12 cellular contexts compared by ENCODE assay signal in the genomic region with DNA sequence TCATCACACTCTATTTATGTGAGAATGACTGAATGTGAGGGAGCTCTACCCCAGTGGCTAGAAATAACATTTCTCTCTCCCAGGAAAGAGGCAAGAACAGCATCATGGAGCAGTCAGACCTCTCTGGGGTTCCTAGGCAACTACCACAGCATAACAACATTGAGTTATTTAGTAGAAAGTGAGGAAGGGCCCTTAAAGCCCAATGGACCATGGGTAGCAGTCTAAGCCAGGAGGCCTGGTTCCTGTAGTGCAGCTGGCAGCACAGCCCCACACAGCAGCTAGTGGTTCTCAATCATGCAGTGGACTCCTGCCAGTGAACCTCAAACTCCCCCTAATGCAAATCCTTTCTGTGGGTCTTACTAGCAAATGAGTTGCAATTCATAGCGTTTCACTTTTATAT. TPM values are rescaled to one million over a fixed set of nuclear protein-coding genes. Genes with fewer than 3 reads are reported as not detected.
DNase-seq lines count a peak whose midpoint lies in the region; ATAC-seq and TF ChIP-seq lines count a peak whose summit lies in the region.
"Had no signal": no experiment of that assay in that cellular context is flagged by ENCODE, and none has a peak within 500 bp of the region (broad histone marks: within the 10 kb centered on the region; RNA-seq: fewer than 3 reads in every experiment).

No MANE protein-coding gene starts in this region.

- CTCF ChIA-PET in OCI-LY7 (lab: Charles Lee; ENCODE audit: unreplicated experiment), result no interaction called here

- H3K79me2 ChIP-seq in OCI-LY7 (ENCODE audit: insufficient read depth, low read depth, low read length), result no peaks in the 10 kb centered on the region

- H3K9me2 ChIP-seq in OCI-LY7 (ENCODE audit: insufficient read depth, low read length), result no peaks in the 10 kb centered on the region

- ATAC-seq in activated naive CD8-positive, alpha-beta T cell treated with anti-CD3 and anti-CD28 coated beads, Interleukin-2, amount 50 U/mL, for 24 hours, result peak; percentile 88
- ATAC-seq in GM21825 (IDR thresholded peaks at IDR 0.05; ENCODE audit: unreplicated experiment) (no peak), GM18517 (IDR thresholded peaks at IDR 0.05; ENCODE audit: unreplicated experiment) (no peak)
- ATAC-seq: A549, lower lobe of right lung had no signal

- H3K4me1 Mint-ChIP-seq in activated naive CD8-positive, alpha-beta T cell treated with anti-CD3 and anti-CD28 coated beads, Interleukin-2, amount 50 U/mL, for 24 hours, result peaks cover 61% of the 10 kb centered on the region

- no peaks in the 10 kb centered on the region for H3K27me3 Mint-ChIP-seq in activated naive CD8-positive, alpha-beta T cell treated with anti-CD3 and anti-CD28 coated beads, Interleukin-2, amount 50 U/mL, for 24 hours

- H3K4me2 ChIP-seq in OCI-LY7 (ENCODE audit: low read length), result peak overlapping the region; percentile 14
- H3K4me2 ChIP-seq: A549 had no signal

- peak; percentile 26 for DNase-seq in activated CD4-positive, alpha-beta T cell treated with anti-CD3 and anti-CD28 coated beads for 48 hours
- no peak for DNase-seq in activated CD4-positive, alpha-beta T cell treated with anti-CD3 and anti-CD28 coated beads for 1 hour
- DNase-seq in OCI-LY7 (ENCODE audit: low spot score) (peak; percentile 77), HuH-7.5 (ENCODE audit: low spot score) (no peak)
- DNase-seq in activated naive CD8-positive, alpha-beta T cell treated with anti-CD3 and anti-CD28 coated beads, Interleukin-2, amount 50 U/mL, for 24 hours, result peak; percentile 34
- DNase-seq in stimulated activated CD8-positive, alpha-beta memory T cell treated with anti-CD3 and anti-CD28 coated beads, Interleukin-4, amount 100 ng/mL, for 24 hours (ENCODE audit: low read depth), result peak; percentile 1
- DNase-seq: GDM1, lower lobe of right lung, NCI-H187 treated with DMSO at 0.1 percent for 48 hours had no signal

- H3K36me3 ChIP-seq in OCI-LY7 (ENCODE audit: insufficient read depth, low read length), result no peaks in the 10 kb centered on the region
- H3K36me3 ChIP-seq: lower lobe of right lung had no signal

- H3K4me1 ChIP-seq in OCI-LY7 (ENCODE audit: insufficient read depth, low read length, poor library complexity, severe bottlenecking), result peaks cover 34% of the 10 kb centered on the region
- H3K4me1 ChIP-seq: A549, lower lobe of right lung had no signal

- no peaks in the 10 kb centered on the region for H3K9me3 Mint-ChIP-seq in activated naive CD8-positive, alpha-beta T cell treated with anti-CD3 and anti-CD28 coated beads, Interleukin-2, amount 50 U/mL, for 24 hours

- H4K20me1 ChIP-seq in OCI-LY7 (ENCODE audit: insufficient read depth, low read length), result no peaks in the 10 kb centered on the region

- intact Hi-C loops in OCI-LY7 (cut with micrococcal nuclease; ENCODE audit: unreplicated experiment), result no loop called here

- no TSS peak for BruUV-seq in OCI-LY7 (replicated peaks; lab: Mats Ljungman, UMichigan)

- no peak overlapping the region for H3K27ac ChIP-seq in OCI-LY7 (ENCODE audit: low read depth, low read length, poor library complexity, severe bottlenecking)
- H3K27ac ChIP-seq: A549, lower lobe of right lung had no signal

- peaks cover under 1% of the 10 kb centered on the region for H3K36me3 Mint-ChIP-seq in activated naive CD8-positive, alpha-beta T cell treated with anti-CD3 and anti-CD28 coated beads, Interleukin-2, amount 50 U/mL, for 24 hours (ENCODE audit: low read depth)

- POLR2A ChIA-PET in OCI-LY7 (lab: Charles Lee), result interaction anchor here (0.6 to 1.4 kb wide), 5 partner anchors 8 to 209 kb away, joined by 4 to 5 read pairs (median 4); no protein-coding TSS in a partner anchor

- H3K4me3 Mint-ChIP-seq in activated naive CD8-positive, alpha-beta T cell treated with anti-CD3 and anti-CD28 coated beads, Interleukin-2, amount 50 U/mL, for 24 hours, result no peak overlapping the region

- no peak overlapping the region for H3K4me3 ChIP-seq in OCI-LY7 (ENCODE audit: low read depth, low read length, poor library complexity, severe bottlenecking)
- H3K4me3 ChIP-seq: A549, lower lobe of right lung had no signal

- H2AFZ ChIP-seq in OCI-LY7 (ENCODE audit: low read length), result peak overlapping the region; percentile 54

- H3K9me3 ChIP-seq in OCI-LY7 (ENCODE audit: low read length), result no peaks in the 10 kb centered on the region
- H3K9me3 ChIP-seq: A549, lower lobe of right lung had no signal

- no peak for TF ChIP-seq CTCF in OCI-LY7 (conservative IDR thresholded peaks at IDR 0.05; ENCODE audit: low read length)

- peak overlapping the region; percentile 61 for H3K27ac Mint-ChIP-seq in activated naive CD8-positive, alpha-beta T cell treated with anti-CD3 and anti-CD28 coated beads, Interleukin-2, amount 50 U/mL, for 24 hours

RNA-seq across cellular contexts. Expression of gene SPEF2, which starts 55.3 kb away (rescaled TPM):
- total RNA-seq in OCI-LY7 (2014; rRNA removed; shearing (Covaris generic)), result 0.03 TPM in 1 of 2 replicates, not detected in the other
- total RNA-seq in OCI-LY7 (2022), result not detected in 2 replicates

Comparison
In these comparisons a context has a peak if more than half of its experiments do, and no peak if none do; other contexts are left out.
1. DNase-seq: peak in activated CD4-positive, alpha-beta T cell treated with anti-CD3 and anti-CD28 coated beads for 48 hours (single experiment), OCI-LY7 (single experiment), activated naive CD8-positive, alpha-beta T cell treated with anti-CD3 and anti-CD28 coated beads, Interleukin-2, amount 50 U/mL, for 24 hours (single experiment) and stimulated activated CD8-positive, alpha-beta memory T cell treated with anti-CD3 and anti-CD28 coated beads, Interleukin-4, amount 100 ng/mL, for 24 hours (single experiment); none in activated CD4-positive, alpha-beta T cell treated with anti-CD3 and anti-CD28 coated beads for 1 hour (single experiment) and HuH-7.5 (single experiment).